Comparison of ENCODE assay signal across 8 cellular contexts in the genomic region with DNA sequence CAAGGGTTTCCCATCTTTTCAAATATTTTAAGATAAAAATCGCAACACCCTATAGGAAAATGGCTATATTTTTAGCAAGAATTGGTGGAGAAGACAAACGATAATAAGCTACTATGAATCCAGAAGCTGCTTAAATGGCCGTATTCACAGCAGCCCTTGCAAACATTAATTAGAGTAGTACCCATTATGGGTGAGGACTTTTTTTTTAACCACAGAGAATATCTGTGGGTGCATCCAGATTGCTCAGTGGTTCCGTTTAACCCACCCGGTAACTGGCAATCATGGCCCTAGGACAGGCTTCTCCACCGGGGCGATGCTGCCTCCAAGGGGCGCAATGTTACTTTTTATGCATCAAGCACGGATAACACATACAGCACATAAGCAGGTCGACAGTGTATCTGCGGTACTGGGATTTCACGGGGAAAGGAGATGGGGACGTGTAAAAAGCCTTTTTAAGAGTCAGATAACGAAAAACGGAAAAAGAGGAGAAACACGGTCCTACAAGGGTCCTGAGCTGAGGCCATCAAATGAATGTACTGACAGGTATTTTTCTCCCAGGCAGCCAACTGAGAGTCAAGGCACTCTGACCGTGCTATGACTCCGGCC. TPM values are rescaled to one million over a fixed set of nuclear protein-coding genes. Genes with fewer than 3 reads are reported as not detected.
DNase-seq lines count a peak whose midpoint lies in the region; ATAC-seq and TF ChIP-seq lines count a peak whose summit lies in the region.

No MANE protein-coding gene starts in this region.

- 6 to 21% methylated on average over 8 to 18 of the region's 18 CpGs for WGBS in gastroesophageal sphincter (ENCODE audit: low coverage in 1 of 2), 2 donors

- H3K4me3 ChIP-seq in gastroesophageal sphincter (peak overlapping the region; percentile 42 to 63), osteoblast (ENCODE audit: insufficient read depth, low read length) (peak overlapping the region; percentile 69)

- peak overlapping the region; percentile 62 for H2AFZ ChIP-seq in osteoblast (ENCODE audit: low read length)

- CTCF ChIA-PET in activated CD8-positive, alpha-beta T cell treated with anti-CD3 and anti-CD28 coated beads, Interleukin-2, amount 10 ng/mL, durations not matched to agents 7 days and 5 days (lab: Charles Lee), result interaction anchor here (0.6 to 9.2 kb wide), 19 partner anchors 11 to 964 kb away, joined by 3 to 256 read pairs (median 3); no protein-coding TSS in a partner anchor

- TF ChIP-seq EP300 in gastroesophageal sphincter (IDR thresholded peaks at IDR 0.05), result no peak

- H3K4me3 Mint-ChIP-seq in activated CD8-positive, alpha-beta T cell treated with anti-CD3 and anti-CD28 coated beads, Interleukin-2, amount 10 ng/mL, durations not matched to agents 7 days and 5 days, result peak overlapping the region; percentile 57

- H3K27ac Mint-ChIP-seq in activated CD8-positive, alpha-beta T cell treated with anti-CD3 and anti-CD28 coated beads, Interleukin-2, amount 10 ng/mL, durations not matched to agents 7 days and 5 days, result peak overlapping the region; percentile 1

- no peaks in the 10 kb centered on the region for H3K9me3 Mint-ChIP-seq in activated CD8-positive, alpha-beta T cell treated with anti-CD3 and anti-CD28 coated beads, Interleukin-2, amount 10 ng/mL, durations not matched to agents 7 days and 5 days (ENCODE audit: insufficient read depth)

- H3K36me3 Mint-ChIP-seq in activated CD8-positive, alpha-beta T cell treated with anti-CD3 and anti-CD28 coated beads, Interleukin-2, amount 10 ng/mL, durations not matched to agents 7 days and 5 days (ENCODE audit: low read depth), result no peaks in the 10 kb centered on the region

- DNase-seq in G401 (ENCODE audit: low spot score), result peak; percentile 90
- peak; percentile 40 to 60 for DNase-seq in Kasumi-1 (lab: John Stamatoyannopoulos, UW)
- DNase-seq in activated CD8-positive, alpha-beta T cell treated with anti-CD3 and anti-CD28 coated beads, Interleukin-2, amount 10 ng/mL, durations not matched to agents 7 days and 5 days, result peak; percentile 45
- no peak for DNase-seq in osteoblast (ENCODE audit: insufficient read length, low spot score, missing footprints)
- DNase-seq in SHP77 treated with DMSO at 0.1 percent for 48 hours (lab: John Stamatoyannopoulos, UW), result no peak

- H3K4me1 ChIP-seq in gastroesophageal sphincter (peaks cover 0 to 25% (median 10%) of the 10 kb centered on the region in 3 donors), osteoblast (ENCODE audit: insufficient read depth, low read length) (peaks cover 9% of the 10 kb centered on the region)

- peaks cover 20% of the 10 kb centered on the region for H3K4me1 Mint-ChIP-seq in activated CD8-positive, alpha-beta T cell treated with anti-CD3 and anti-CD28 coated beads, Interleukin-2, amount 10 ng/mL, durations not matched to agents 7 days and 5 days (ENCODE audit: low read depth)

- no peak for TF ChIP-seq CTCF in gastroesophageal sphincter (IDR thresholded peaks at IDR 0.05)
- TF ChIP-seq CTCF in osteoblast (IDR thresholded peaks at IDR 0.05; ENCODE audit: extremely low read depth, low read depth, low read length), result no peak

- H3K27me3 ChIP-seq in gastroesophageal sphincter (peaks cover 78% of the 10 kb centered on the region), osteoblast (ENCODE audit: insufficient read depth, low read length) (peaks cover 57% of the 10 kb centered on the region)

- in situ Hi-C loops in G401 (cut with HindIII; ENCODE audit: low sequenced_read_pairs), result no loop called here

- POLR2A ChIA-PET in activated CD8-positive, alpha-beta T cell treated with anti-CD3 and anti-CD28 coated beads, Interleukin-2, amount 10 ng/mL, durations not matched to agents 7 days and 5 days (lab: Charles Lee), result no interaction called here

- H3K27me3 Mint-ChIP-seq in activated CD8-positive, alpha-beta T cell treated with anti-CD3 and anti-CD28 coated beads, Interleukin-2, amount 10 ng/mL, durations not matched to agents 7 days and 5 days (ENCODE audit: low read depth), result peaks cover 64% of the 10 kb centered on the region

- TF ChIP-seq POLR2A in gastroesophageal sphincter (IDR thresholded peaks at IDR 0.05), result no peak

- H4K20me1 ChIP-seq in osteoblast (ENCODE audit: insufficient read depth, low read length), result no peaks in the 10 kb centered on the region

- H3K4me2 ChIP-seq in osteoblast (ENCODE audit: insufficient read depth, low read length), result peak overlapping the region; percentile 81

- H3K9me3 ChIP-seq in gastroesophageal sphincter, result no peaks in the 10 kb centered on the region
- H3K9me3 ChIP-seq in osteoblast (ENCODE audit: low read depth, low read length), result no peaks in the 10 kb centered on the region

- no peak overlapping the region for H3K27ac ChIP-seq in gastroesophageal sphincter
- no peak overlapping the region for H3K27ac ChIP-seq in osteoblast (ENCODE audit: low read depth, low read length)

- H3K79me2 ChIP-seq in osteoblast (ENCODE audit: insufficient read depth, low read length), result no peaks in the 10 kb centered on the region

- peak; percentile 35 for ATAC-seq in activated CD8-positive, alpha-beta T cell treated with anti-CD3 and anti-CD28 coated beads, Interleukin-2, amount 10 ng/mL, durations not matched to agents 7 days and 5 days
- ATAC-seq in gastroesophageal sphincter (no peak), HG02623 (IDR thresholded peaks at IDR 0.05; ENCODE audit: unreplicated experiment) (no peak), GM18868 (IDR thresholded peaks at IDR 0.05; ENCODE audit: unreplicated experiment) (no peak)

- no peaks in the 10 kb centered on the region for H3K36me3 ChIP-seq in gastroesophageal sphincter
- H3K36me3 ChIP-seq in osteoblast (ENCODE audit: insufficient read depth, low read length), result no peaks in the 10 kb centered on the region

RNA-seq across cellular contexts. Expression of gene TMEM266, which starts 1.0 kb away (rescaled TPM):
- 0.06 and 1.5 TPM in 2 replicates for total RNA-seq in G401 (2014; rRNA removed; shearing (Covaris generic))
- not detected for total RNA-seq in activated CD8-positive, alpha-beta T cell treated with anti-CD3 and anti-CD28 coated beads, Interleukin-2, amount 10 ng/mL, durations not matched to agents 7 days and 5 days
- total RNA-seq in gastroesophageal sphincter (under 1 TPM in 1 of 4 donors, not detected in 3; 0.77 TPM), osteoblast (not detected in 2 replicates)

RNA-seq across cellular contexts. Expression of gene NRG4, which starts 46.6 kb away (rescaled TPM):
- not detected in 2 replicates for total RNA-seq in G401 (2014; rRNA removed; shearing (Covaris generic))
- not detected for total RNA-seq in activated CD8-positive, alpha-beta T cell treated with anti-CD3 and anti-CD28 coated beads, Interleukin-2, amount 10 ng/mL, durations not matched to agents 7 days and 5 days
- total RNA-seq in gastroesophageal sphincter (under 1 TPM in 2 of 4 donors, not detected in 2; 0.12 to 0.13 TPM), osteoblast (not detected in 2 replicates)

Comparison
In these comparisons a context has a peak if more than half of its experiments do, and no peak if none do; other contexts are left out.
1. DNase-seq: peak in G401 (single experiment), Kasumi-1 (2 of 2) and activated CD8-positive, alpha-beta T cell treated with anti-CD3 and anti-CD28 coated beads, Interleukin-2, amount 10 ng/mL, durations not matched to agents 7 days and 5 days (single experiment); none in osteoblast (single experiment) and SHP77 treated with DMSO at 0.1 percent for 48 hours (single experiment).